Comparison of ENCODE assay signal across 8 cellular contexts in the genomic region with DNA sequence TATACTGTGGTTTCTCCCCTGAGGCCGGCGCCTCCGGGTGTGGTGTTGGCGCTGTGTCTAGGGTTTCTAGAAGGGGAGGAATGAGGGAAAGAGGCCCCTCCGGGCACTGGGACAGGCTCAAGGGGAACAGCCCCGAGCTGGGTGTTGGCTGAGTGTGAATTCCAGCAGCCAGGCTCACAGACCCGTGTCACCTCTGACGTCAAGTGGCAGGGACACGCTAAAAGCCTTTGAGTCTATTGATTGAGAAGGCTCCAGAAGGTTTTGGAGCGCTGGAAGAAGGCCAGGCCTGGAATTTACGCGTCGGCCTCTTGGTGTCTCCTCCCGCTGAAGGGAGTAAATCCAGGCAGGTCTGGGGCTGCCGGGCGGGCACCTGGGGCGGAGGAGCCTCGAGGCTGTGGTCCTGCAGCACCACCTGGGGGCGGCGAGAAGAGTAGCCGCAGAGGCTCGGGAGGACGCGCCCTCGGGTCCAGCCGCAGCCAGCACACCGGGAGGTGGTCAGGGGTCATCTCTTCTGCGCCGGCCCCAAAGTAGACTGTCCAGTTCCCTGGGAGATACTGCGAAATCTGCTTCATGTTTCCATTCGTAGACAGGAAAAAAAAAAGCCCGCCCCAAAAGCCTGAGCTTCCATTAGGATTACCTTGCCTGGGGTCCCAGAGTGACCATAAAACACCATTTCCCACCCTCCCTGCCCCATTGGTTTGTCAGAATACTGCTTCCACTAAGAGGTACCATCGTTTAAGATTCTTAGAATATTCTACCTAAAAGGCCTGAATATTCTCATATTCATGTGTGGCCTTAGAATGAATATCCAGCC.
DNase-seq lines count a peak whose midpoint lies in the region; ATAC-seq lines count a peak whose summit lies in the region.

No MANE protein-coding gene starts in this region.

- peak overlapping the region in 6 of 7 donors; percentile 38 to 73 (median 55) for H3K4me3 Mint-ChIP-seq in CD8-positive, alpha-beta memory T cell
- H3K4me3 Mint-ChIP-seq in effector memory CD8-positive, alpha-beta T cell: peak overlapping the region; percentile 63 to 72

- H3K27me3 ChIP-seq in CD8-positive, alpha-beta memory T cell (ENCODE audit: insufficient read depth, low read length, poor library complexity, severe bottlenecking): no peaks in the 10 kb centered on the region

- no peaks in the 10 kb centered on the region for H3K9me3 ChIP-seq in CD8-positive, alpha-beta memory T cell (ENCODE audit: low read length)

- peak; percentile 47 to 76 (median 57) for DNase-seq in CD8-positive, alpha-beta memory T cell
- DNase-seq in HK-2 (ENCODE audit: unreplicated experiment): peak; percentile 96
- peak; percentile 97 for DNase-seq in NCI-H82 (lab: John Stamatoyannopoulos, UW)
- peak; percentile 19 to 49 for DNase-seq in activated CD8-positive, alpha-beta memory T cell treated with anti-CD3 and anti-CD28 coated beads for 1 hour (ENCODE audit: extremely low read depth in 1 of 2, low read depth in 1 of 2)
- DNase-seq in effector memory CD8-positive, alpha-beta T cell: peak; percentile 41 to 59 (median 55)
- DNase-seq in mesenteric fat pad (ENCODE audit: low spot score): peak; percentile 93
- peak; percentile 44 for DNase-seq in stimulated activated CD8-positive, alpha-beta memory T cell treated with anti-CD3 and anti-CD28 coated beads, Interleukin-12 subunit alpha, Interleukin-12 subunit beta, amount 100 ng/mL, for 24 hours (ENCODE audit: extremely low read depth)

- no peaks in the 10 kb centered on the region for H3K36me3 ChIP-seq in CD8-positive, alpha-beta memory T cell (ENCODE audit: insufficient read depth, low read length)

- peak overlapping the region; percentile 63 for H3K4me3 ChIP-seq in CD8-positive, alpha-beta memory T cell (ENCODE audit: low read length)

- POLR2A ChIA-PET in CD8-positive, alpha-beta memory T cell (lab: Charles Lee): no interaction called here

- H3K4me1 ChIP-seq in CD8-positive, alpha-beta memory T cell (ENCODE audit: insufficient read depth, low read length): no peaks in the 10 kb centered on the region

- H3K27ac ChIP-seq in CD8-positive, alpha-beta memory T cell (ENCODE audit: low read depth, low read length): no peak overlapping the region

- peaks cover 2 to 20% of the 10 kb centered on the region in 2 donors for H3K27me3 Mint-ChIP-seq in CD8-positive, alpha-beta memory T cell
- peaks cover 31 to 36% of the 10 kb centered on the region in 2 donors for H3K27me3 Mint-ChIP-seq in effector memory CD8-positive, alpha-beta T cell

- no peaks in the 10 kb centered on the region for H3K36me3 Mint-ChIP-seq in CD8-positive, alpha-beta memory T cell
- H3K36me3 Mint-ChIP-seq in effector memory CD8-positive, alpha-beta T cell (ENCODE audit: insufficient read depth): peaks cover 1% of the 10 kb centered on the region

- peak overlapping the region in 1 of 8 donors; percentile 28 for H3K27ac Mint-ChIP-seq in CD8-positive, alpha-beta memory T cell
- peak overlapping the region in 1 of 2 donors; percentile 36 for H3K27ac Mint-ChIP-seq in effector memory CD8-positive, alpha-beta T cell

- CTCF ChIA-PET in CD8-positive, alpha-beta memory T cell (lab: Charles Lee): interaction anchor here (0.6 to 2.1 kb wide), 9 partner anchors 9 to 616 kb away, joined by 3 to 14 read pairs (median 4); no protein-coding TSS in a partner anchor

- peak; percentile 99 for ATAC-seq in GM19467 (IDR thresholded peaks at IDR 0.05; ENCODE audit: unreplicated experiment)
- peak; percentile 92 for ATAC-seq in effector memory CD8-positive, alpha-beta T cell (replicated peaks)

- peaks cover 0 to 2% (median 0%) of the 10 kb centered on the region in 3 donors for H3K4me1 Mint-ChIP-seq in CD8-positive, alpha-beta memory T cell
- peaks cover 0 to 3% of the 10 kb centered on the region in 2 donors for H3K4me1 Mint-ChIP-seq in effector memory CD8-positive, alpha-beta T cell (ENCODE audit: low read depth in 2 of 2)

- H3K9me3 Mint-ChIP-seq in CD8-positive, alpha-beta memory T cell: no peaks in the 10 kb centered on the region
- H3K9me3 Mint-ChIP-seq in effector memory CD8-positive, alpha-beta T cell: no peaks in the 10 kb centered on the region

Comparison
In these comparisons a context has a peak if more than half of its experiments do, and no peak if none do; other contexts are left out.
1. DNase-seq: peak in every context shown above with its lines; median percentile 97 in NCI-H82; 96 in HK-2; 93 in mesenteric fat pad; 57 in CD8-positive, alpha-beta memory T cell; 55 in effector memory CD8-positive, alpha-beta T cell; 44 in stimulated activated CD8-positive, alpha-beta memory T cell treated with anti-CD3 and anti-CD28 coated beads, Interleukin-12 subunit alpha, Interleukin-12 subunit beta, amount 100 ng/mL, for 24 hours; 34 in activated CD8-positive, alpha-beta memory T cell treated with anti-CD3 and anti-CD28 coated beads for 1 hour.